In the genomic region with DNA sequence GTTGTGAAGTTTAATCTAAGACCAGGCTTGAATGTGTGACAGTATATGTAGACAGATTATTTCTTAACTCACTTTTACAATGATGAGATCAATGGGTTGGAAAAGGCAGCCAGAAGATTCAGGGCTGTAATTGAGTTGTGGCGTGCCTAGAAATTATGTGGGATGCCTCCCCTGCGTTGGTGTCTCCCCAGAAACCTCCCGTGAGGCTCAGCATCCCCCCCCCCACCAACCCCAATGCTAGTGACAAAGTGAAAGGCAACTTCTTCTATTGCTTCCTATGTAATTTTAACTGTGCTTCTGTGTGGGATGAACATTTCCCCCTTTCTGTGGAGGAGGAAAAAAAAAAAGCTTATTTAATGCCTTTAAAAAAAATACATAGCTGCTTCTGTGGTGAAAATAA, we compare ENCODE assay signal across 14 cellular contexts.
"Had no signal": no experiment of that assay in that cellular context is flagged by ENCODE, and none has a peak within 500 bp of the region (broad histone marks: within the 10 kb centered on the region; RNA-seq: fewer than 3 reads in every experiment).

No MANE protein-coding gene starts in this region.

- H3K4me1 ChIP-seq: upper lobe of left lung had no signal

- H3K9me3 ChIP-seq: sigmoid colon, suprapubic skin, upper lobe of left lung had no signal

- H3K36me3 ChIP-seq: brain microvascular endothelial cell, suprapubic skin, upper lobe of left lung had no signal

- ATAC-seq: activated naive CD4-positive, alpha-beta T cell treated with anti-CD3 and anti-CD28 coated beads, Interleukin-2, amount 50 U/mL, for 72 hours; esophagus mucosa; naive thymus-derived CD8-positive, alpha-beta T cell; stimulated activated naive CD8-positive, alpha-beta T cell treated with anti-CD3 and anti-CD28 coated beads, Interleukin-15, Interleukin-2, amounts not matched to agents 100 U/mL and 50 U/mL, for 24 hours had no signal

- H3K27me3 ChIP-seq: brain microvascular endothelial cell, sigmoid colon, suprapubic skin, upper lobe of left lung had no signal

- H3K27me3 Mint-ChIP-seq: activated CD4-positive, alpha-beta T cell treated with anti-CD3 and anti-CD28 coated beads, Interleukin-2, amount 10 ng/mL, durations not matched to agents 7 days and 5 days; naive thymus-derived CD8-positive, alpha-beta T cell had no signal

- H3K27ac ChIP-seq: brain microvascular endothelial cell, suprapubic skin, upper lobe of left lung had no signal

- H3K4me3 Mint-ChIP-seq: activated CD4-positive, alpha-beta T cell treated with anti-CD3 and anti-CD28 coated beads, Interleukin-2, amount 10 ng/mL, durations not matched to agents 7 days and 5 days; naive thymus-derived CD8-positive, alpha-beta T cell had no signal

- DNase-seq: activated CD4-positive, alpha-beta T cell treated with anti-CD3 and anti-CD28 coated beads, Interleukin-2, amount 10 ng/mL, durations not matched to agents 7 days and 5 days; activated CD4-positive, CD25-positive, alpha-beta regulatory T cell; activated effector memory CD4-positive, alpha-beta T cell treated with anti-CD3 and anti-CD28 coated beads, Interleukin-2, amount 50 U/mL, for 16 hours; brain microvascular endothelial cell; cerebellar nuclear complex; glutamatergic neuron; naive thymus-derived CD8-positive, alpha-beta T cell; sigmoid colon; stimulated activated CD4-positive, alpha-beta T cell treated with anti-CD3 and anti-CD28 coated beads, Interleukin-2, amount 100 ng/mL, for 48 hours; stimulated activated naive CD8-positive, alpha-beta T cell treated with anti-CD3 and anti-CD28 coated beads, Interleukin-15, Interleukin-2, amounts not matched to agents 100 U/mL and 50 U/mL, for 24 hours; upper lobe of left lung had no signal

- H3K4me3 ChIP-seq: sigmoid colon, suprapubic skin, upper lobe of left lung had no signal

- H3K4me1 Mint-ChIP-seq: activated CD4-positive, alpha-beta T cell treated with anti-CD3 and anti-CD28 coated beads, Interleukin-2, amount 10 ng/mL, durations not matched to agents 7 days and 5 days had no signal

- H3K27ac Mint-ChIP-seq: activated CD4-positive, alpha-beta T cell treated with anti-CD3 and anti-CD28 coated beads, Interleukin-2, amount 10 ng/mL, durations not matched to agents 7 days and 5 days; activated naive CD4-positive, alpha-beta T cell treated with anti-CD3 and anti-CD28 coated beads, Interleukin-2, amount 50 U/mL, for 72 hours had no signal
